In the genomic region with DNA sequence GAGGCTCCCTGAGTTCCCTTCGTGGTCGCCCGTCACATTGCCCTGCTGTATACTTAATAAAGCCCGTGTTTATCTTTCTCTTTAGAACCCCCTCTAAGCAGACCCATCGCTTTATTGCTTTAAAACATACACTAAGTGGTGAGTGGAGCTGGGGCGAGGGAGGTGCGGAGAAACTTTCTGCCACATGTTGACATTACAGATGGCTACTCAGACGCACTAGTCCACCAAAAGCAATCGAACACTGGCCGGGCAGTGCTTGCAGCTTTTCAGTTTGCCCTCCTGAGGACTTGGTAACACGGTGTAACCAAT, we compare ENCODE assay signal across 19 cellular contexts. TPM values are rescaled to one million over a fixed set of nuclear protein-coding genes. Genes with fewer than 3 reads are reported as not detected.
A peak's percentile ranks its signal among the peaks of the same experiment; 100 is the strongest.
DNase-seq lines count a peak whose midpoint lies in the region; ATAC-seq, FAIRE-seq and TF ChIP-seq lines count a peak whose summit lies in the region.
"Had no signal": no experiment of that assay in that cellular context is flagged by ENCODE, and none has a peak within 500 bp of the region (broad histone marks: within the 10 kb centered on the region; RNA-seq: fewer than 3 reads in every experiment).

No MANE protein-coding gene starts in this region.

- no peak for DNase-seq in chondrocyte (ENCODE audit: low spot score)
- no peak for DNase-seq in left lung
- DNase-seq in stimulated activated naive CD4-positive, alpha-beta T cell (lab: John Stamatoyannopoulos, UW), result no peak
- no peak for DNase-seq in HTR-8/SVneo (ENCODE audit: insufficient read length, low spot score)
- DNase-seq: activated CD4-positive, alpha-beta T cell treated with anti-CD3 and anti-CD28 coated beads, Interleukin-2, amount 10 ng/mL, durations not matched to agents 24 days and 14 days; activated T-cell treated with anti-CD3 and anti-CD28 coated beads for 4 hours; dermis blood vessel endothelial cell; HCEC 1CT; KBM-7; mammary epithelial cell; NCI-H1092 treated with DMSO at 0.1 percent for 48 hours; Right ventricle myocardium superior; small intestine had no signal

- no peak overlapping the region for H3K27ac ChIP-seq in HUES6 (ENCODE audit: low read depth, low read length)
- H3K27ac ChIP-seq in left lung, result no peak overlapping the region
- no peak overlapping the region for H3K27ac ChIP-seq in subcutaneous abdominal adipose tissue (ENCODE audit: low read depth, low read length)
- H3K27ac ChIP-seq: ovary had no signal

- H3K27ac Mint-ChIP-seq in chondrocyte (ENCODE audit: unreplicated experiment), result no peak overlapping the region
- H3K27ac Mint-ChIP-seq: activated CD4-positive, alpha-beta T cell treated with anti-CD3 and anti-CD28 coated beads, Interleukin-2, amount 10 ng/mL, durations not matched to agents 24 days and 14 days; stimulated activated memory B cell treated with anti-CD40 and anti-IgM and Interleukin-4, amounts not matched to agents 10 μg/mL and 1 μg/mL and 100 μg/mL, for 72 hours had no signal

- H3K4me3 ChIP-seq in HUES6 (ENCODE audit: low read depth, low read length), result peak overlapping the region; percentile 71
- peak overlapping the region; percentile 21 to 48 for H3K4me3 ChIP-seq in left lung
- peak overlapping the region in 4 of 5 donors; percentile 43 to 69 (median 50) for H3K4me3 ChIP-seq in subcutaneous abdominal adipose tissue (ENCODE audit: low read depth in 1 of 5, low read length in 5 of 5)

- H3K4me1 ChIP-seq in HUES6 (ENCODE audit: control insufficient read depth, insufficient read depth, low read length), result peaks cover 6% of the 10 kb centered on the region; the same call in 1 of the 2 replicates
- H3K4me1 ChIP-seq in left lung, result peaks cover 2 to 21% of the 10 kb centered on the region in 2 donors
- H3K4me1 ChIP-seq in subcutaneous abdominal adipose tissue (ENCODE audit: control insufficient read depth in 5 of 5, insufficient read depth in 5 of 5, low read length in 5 of 5), result peaks cover 0 to 28% (median 15%) of the 10 kb centered on the region in 5 donors
- H3K4me1 ChIP-seq: uterus had no signal

- TF ChIP-seq CTCF in chondrocyte (IDR thresholded peaks at IDR 0.05) (no peak), left lung (IDR thresholded peaks at IDR 0.05) (no peak)

- ATAC-seq in left lung (peak; percentile 4), GM19463 (IDR thresholded peaks at IDR 0.05; ENCODE audit: unreplicated experiment) (no peak)
- ATAC-seq: stimulated activated memory B cell treated with anti-CD40 and anti-IgM and Interleukin-4, amounts not matched to agents 10 μg/mL and 1 μg/mL and 100 μg/mL, for 72 hours had no signal

- H3K27me3 ChIP-seq in HUES6 (ENCODE audit: control insufficient read depth, insufficient read depth, low read length) (peaks cover 55% of the 10 kb centered on the region), left lung (peaks cover 4 to 58% of the 10 kb centered on the region in 2 donors), subcutaneous abdominal adipose tissue (ENCODE audit: control insufficient read depth in 5 of 5, insufficient read depth in 4 of 5, low read length in 5 of 5) (peaks cover 13 to 24% (median 20%) of the 10 kb centered on the region in 5 donors)
- H3K27me3 ChIP-seq: ovary, uterus had no signal

- no peak for FAIRE-seq in HTR-8/SVneo (lab: Jason Lieb, UNC)
- FAIRE-seq: small intestine had no signal

- H3K36me3 Mint-ChIP-seq in chondrocyte (ENCODE audit: low read depth), result no peaks in the 10 kb centered on the region
- H3K36me3 Mint-ChIP-seq: stimulated activated memory B cell treated with anti-CD40 and anti-IgM and Interleukin-4, amounts not matched to agents 10 μg/mL and 1 μg/mL and 100 μg/mL, for 72 hours had no signal

- H3K9me3 ChIP-seq in HUES6 (ENCODE audit: control insufficient read depth, insufficient read depth, low read depth, low read length) (no peaks in the 10 kb centered on the region), left lung (no peaks in the 10 kb centered on the region), subcutaneous abdominal adipose tissue (ENCODE audit: control insufficient read depth in 5 of 5, low read length in 5 of 5) (no peaks in the 10 kb centered on the region)
- H3K9me3 ChIP-seq: ovary, uterus had no signal

- H3K4me1 Mint-ChIP-seq in chondrocyte (ENCODE audit: low read depth), result peaks cover 28% of the 10 kb centered on the region
- H3K4me1 Mint-ChIP-seq: stimulated activated memory B cell treated with anti-CD40 and anti-IgM and Interleukin-4, amounts not matched to agents 10 μg/mL and 1 μg/mL and 100 μg/mL, for 72 hours had no signal

- no peaks in the 10 kb centered on the region for H3K9me3 Mint-ChIP-seq in chondrocyte (ENCODE audit: low read depth)
- H3K9me3 Mint-ChIP-seq: activated CD4-positive, alpha-beta T cell treated with anti-CD3 and anti-CD28 coated beads, Interleukin-2, amount 10 ng/mL, durations not matched to agents 24 days and 14 days; stimulated activated memory B cell treated with anti-CD40 and anti-IgM and Interleukin-4, amounts not matched to agents 10 μg/mL and 1 μg/mL and 100 μg/mL, for 72 hours had no signal

- intact Hi-C loops in left lung (cut with DNase I), result loop anchor here in 1 of 2 donors (10.0 kb wide), 1 partner anchor 93 kb away; a partner anchor contains a TSS

- H3K9ac ChIP-seq in HUES6 (ENCODE audit: low read length) (peak overlapping the region; percentile 54), subcutaneous abdominal adipose tissue (ENCODE audit: low read length in 5 of 5) (no peak overlapping the region)

- H3K36me3 ChIP-seq in HUES6 (ENCODE audit: control insufficient read depth, insufficient read depth, low read length) (no peaks in the 10 kb centered on the region), left lung (no peaks in the 10 kb centered on the region), subcutaneous abdominal adipose tissue (ENCODE audit: control insufficient read depth in 5 of 5, insufficient read depth in 5 of 5, low read length in 5 of 5) (no peaks in the 10 kb centered on the region)
- H3K36me3 ChIP-seq: ovary, uterus had no signal

- H3K27me3 Mint-ChIP-seq in chondrocyte (ENCODE audit: low read depth), result no peaks in the 10 kb centered on the region

- peak overlapping the region; percentile 69 for H3K4me3 Mint-ChIP-seq in chondrocyte (ENCODE audit: unreplicated experiment)
- H3K4me3 Mint-ChIP-seq: activated CD4-positive, alpha-beta T cell treated with anti-CD3 and anti-CD28 coated beads, Interleukin-2, amount 10 ng/mL, durations not matched to agents 24 days and 14 days had no signal

RNA-seq across cellular contexts. Expression of a gene that starts 0.9 kb away (rescaled TPM):
- total RNA-seq in chondrocyte (2.1 to 17.8 TPM (median 2.2 TPM) in 3 replicates), left lung (10 to 100 TPM; 32.9 to 45.2 TPM)
- total RNA-seq: activated CD4-positive, alpha-beta T cell treated with anti-CD3 and anti-CD28 coated beads, Interleukin-2, amount 10 ng/mL, durations not matched to agents 24 days and 14 days had no signal
